Comparison of ENCODE assay signal across 1 cellular context in the genomic region with DNA sequence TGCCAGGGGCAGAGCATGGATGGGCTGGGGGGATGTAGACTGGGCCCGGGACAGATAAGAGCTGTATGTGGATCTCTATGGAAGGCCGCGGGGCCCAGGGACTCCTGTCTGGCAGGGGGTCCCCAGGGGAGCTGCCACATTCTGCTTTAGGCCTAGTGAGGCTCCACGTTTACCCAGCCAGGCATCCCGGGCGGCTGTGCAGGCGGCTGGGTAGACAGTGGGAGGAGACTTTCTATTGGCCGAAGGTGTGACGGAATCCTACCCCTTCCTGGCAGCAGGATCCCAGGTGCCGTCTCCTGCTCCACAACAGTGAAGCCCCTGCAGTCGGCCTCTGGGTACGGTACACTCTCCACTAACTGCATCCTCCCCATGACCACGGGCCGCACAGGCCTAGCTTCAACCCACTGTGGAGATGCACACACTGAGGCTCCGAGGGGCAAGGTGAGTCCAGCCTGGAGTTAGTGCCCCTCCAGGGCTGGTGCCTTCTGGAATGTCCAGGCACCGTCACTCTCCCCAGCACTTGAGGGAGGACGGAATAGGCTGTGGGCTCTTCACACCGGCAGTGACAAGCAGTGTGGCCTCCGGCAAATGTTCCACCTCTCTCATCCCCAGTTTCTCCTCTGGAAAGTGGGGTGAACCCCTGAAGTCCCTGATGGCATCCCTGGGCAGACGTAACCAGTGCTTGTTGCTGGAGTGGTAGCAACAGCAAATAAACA.
TF ChIP-seq lines count a peak whose summit lies in the region.

No MANE protein-coding gene starts in this region.

TF ChIP-seq in H1, 55 proteins besides CTCF, POLR2A, EP300 and RAD21:
- TF ChIP-seq KDM1A (IDR thresholded peaks at IDR 0.05; ENCODE audit: borderline replicate concordance, low read length), result no peak
- TF ChIP-seq, protein P1, sequence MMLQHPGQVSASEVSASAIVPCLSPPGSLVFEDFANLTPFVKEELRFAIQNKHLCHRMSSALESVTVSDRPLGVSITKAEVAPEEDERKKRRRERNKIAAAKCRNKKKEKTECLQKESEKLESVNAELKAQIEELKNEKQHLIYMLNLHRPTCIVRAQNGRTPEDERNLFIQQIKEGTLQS (IDR thresholded peaks at IDR 0.05; ENCODE audit: insufficient read depth, low read depth, low read length), result no peak
- no peak for TF ChIP-seq EZH2 (IDR thresholded peaks at IDR 0.05; ENCODE audit: low read depth, low read length, severe bottlenecking)
- no peak for TF ChIP-seq TAF1 (IDR thresholded peaks at IDR 0.05; ENCODE audit: low read depth, low read length)
- TF ChIP-seq SIRT6 (IDR thresholded peaks at IDR 0.05; ENCODE audit: low read length), result no peak
- TF ChIP-seq SP4 (IDR thresholded peaks at IDR 0.05; ENCODE audit: low read length), result no peak
- TF ChIP-seq, protein P2, sequence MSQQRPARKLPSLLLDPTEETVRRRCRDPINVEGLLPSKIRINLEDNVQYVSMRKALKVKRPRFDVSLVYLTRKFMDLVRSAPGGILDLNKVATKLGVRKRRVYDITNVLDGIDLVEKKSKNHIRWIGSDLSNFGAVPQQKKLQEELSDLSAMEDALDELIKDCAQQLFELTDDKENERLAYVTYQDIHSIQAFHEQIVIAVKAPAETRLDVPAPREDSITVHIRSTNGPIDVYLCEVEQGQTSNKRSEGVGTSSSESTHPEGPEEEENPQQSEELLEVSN (IDR thresholded peaks at IDR 0.05), result no peak
- TF ChIP-seq, protein P3, sequence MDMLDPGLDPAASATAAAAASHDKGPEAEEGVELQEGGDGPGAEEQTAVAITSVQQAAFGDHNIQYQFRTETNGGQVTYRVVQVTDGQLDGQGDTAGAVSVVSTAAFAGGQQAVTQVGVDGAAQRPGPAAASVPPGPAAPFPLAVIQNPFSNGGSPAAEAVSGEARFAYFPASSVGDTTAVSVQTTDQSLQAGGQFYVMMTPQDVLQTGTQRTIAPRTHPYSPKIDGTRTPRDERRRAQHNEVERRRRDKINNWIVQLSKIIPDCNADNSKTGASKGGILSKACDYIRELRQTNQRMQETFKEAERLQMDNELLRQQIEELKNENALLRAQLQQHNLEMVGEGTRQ (IDR thresholded peaks at IDR 0.05; ENCODE audit: low read length), result no peak
- TF ChIP-seq SP2 (IDR thresholded peaks at IDR 0.05; ENCODE audit: low read length), result no peak
